25 cellular contexts compared by ENCODE assay signal in the genomic region with DNA sequence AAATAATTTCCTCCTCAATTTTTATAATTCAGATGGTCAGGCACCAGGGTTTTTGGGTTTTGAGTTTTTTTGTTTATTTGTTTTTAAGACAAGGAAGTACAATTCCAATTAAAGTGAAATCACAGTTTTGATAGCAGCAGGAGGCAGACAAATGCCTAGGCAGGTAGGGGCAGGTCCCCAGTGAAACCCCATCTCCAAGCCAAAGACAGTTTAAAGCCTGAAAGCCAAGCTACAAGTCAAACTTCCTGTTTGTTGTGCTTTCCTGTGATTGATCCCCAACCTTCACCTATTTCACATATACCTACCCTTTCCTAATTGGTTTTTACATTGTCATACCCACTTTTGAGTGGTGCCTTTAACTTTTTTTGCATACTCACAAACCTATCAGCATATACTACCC.
"Had no signal": no experiment of that assay in that cellular context is flagged by ENCODE, and none has a peak within 500 bp of the region (broad histone marks: within the 10 kb centered on the region; RNA-seq: fewer than 3 reads in every experiment).

No MANE protein-coding gene starts in this region.

- H3K27me3 Mint-ChIP-seq: type B pancreatic cell had no signal

- H3K4me1 ChIP-seq: heart right ventricle, psoas muscle, sigmoid colon, testis, tibial artery had no signal

- H3K4me1 Mint-ChIP-seq: naive thymus-derived CD4-positive, alpha-beta T cell; stimulated activated effector memory CD8-positive, alpha-beta T cell treated with anti-CD3 and anti-CD28 coated beads, Interleukin-12 subunit alpha, Interleukin-12 subunit beta, amount 100 ng/mL, for 72 hours had no signal

- H3K27me3 ChIP-seq: heart right ventricle, sigmoid colon, stomach, testis, tibial artery had no signal

- H3K36me3 ChIP-seq: heart right ventricle, sigmoid colon, stomach, tibial artery had no signal

- H3K9me3 ChIP-seq: psoas muscle, testis, tibial artery had no signal

- ATAC-seq: heart right ventricle; left lobe of liver; naive thymus-derived CD4-positive, alpha-beta T cell; psoas muscle; right cardiac atrium; stimulated activated effector memory CD8-positive, alpha-beta T cell treated with anti-CD3 and anti-CD28 coated beads, Interleukin-12 subunit alpha, Interleukin-12 subunit beta, amount 100 ng/mL, for 72 hours had no signal

- H3K27ac Mint-ChIP-seq: naive thymus-derived CD4-positive, alpha-beta T cell; nephron; stimulated activated effector memory CD8-positive, alpha-beta T cell treated with anti-CD3 and anti-CD28 coated beads, Interleukin-12 subunit alpha, Interleukin-12 subunit beta, amount 100 ng/mL, for 72 hours; type B pancreatic cell had no signal

- H3K27ac ChIP-seq: dorsolateral prefrontal cortex, heart right ventricle, psoas muscle, sigmoid colon, stomach, testis, tibial artery had no signal

- H3K36me3 Mint-ChIP-seq: naive thymus-derived CD4-positive, alpha-beta T cell; stimulated activated effector memory CD8-positive, alpha-beta T cell treated with anti-CD3 and anti-CD28 coated beads, Interleukin-12 subunit alpha, Interleukin-12 subunit beta, amount 100 ng/mL, for 72 hours; type B pancreatic cell had no signal

- H3K4me3 ChIP-seq: dorsolateral prefrontal cortex, heart right ventricle, lung, psoas muscle, sigmoid colon, stomach, testis, tibial artery had no signal

- DNase-seq: dorsolateral prefrontal cortex; effector CD4-positive, alpha-beta T cell; foreskin fibroblast; glutamatergic neuron; heart right ventricle; hypothalamus; kidney; mesenchymal stem cell; midbrain; naive thymus-derived CD4-positive, alpha-beta T cell; nucleus accumbens; psoas muscle; right cardiac atrium; sigmoid colon; stimulated activated CD4-positive, alpha-beta T cell treated with anti-CD3 and anti-CD28 coated beads, Interleukin-2, amount 100 ng/mL, for 24 hours; stimulated activated CD4-positive, alpha-beta T cell treated with anti-CD3 and anti-CD28 coated beads, Interleukin-4, amount 100 ng/mL, for 24 hours; stimulated activated naive CD4-positive, alpha-beta T cell treated with Interleukin-2 at 50 U/mL for 16 hours; stomach; testis; tibial artery had no signal

- H3K9me3 Mint-ChIP-seq: stimulated activated effector memory CD8-positive, alpha-beta T cell treated with anti-CD3 and anti-CD28 coated beads, Interleukin-12 subunit alpha, Interleukin-12 subunit beta, amount 100 ng/mL, for 72 hours; type B pancreatic cell had no signal

- H3K4me3 Mint-ChIP-seq: naive thymus-derived CD4-positive, alpha-beta T cell; nephron; stimulated activated effector memory CD8-positive, alpha-beta T cell treated with anti-CD3 and anti-CD28 coated beads, Interleukin-12 subunit alpha, Interleukin-12 subunit beta, amount 100 ng/mL, for 72 hours; type B pancreatic cell had no signal
